In the genomic region with DNA sequence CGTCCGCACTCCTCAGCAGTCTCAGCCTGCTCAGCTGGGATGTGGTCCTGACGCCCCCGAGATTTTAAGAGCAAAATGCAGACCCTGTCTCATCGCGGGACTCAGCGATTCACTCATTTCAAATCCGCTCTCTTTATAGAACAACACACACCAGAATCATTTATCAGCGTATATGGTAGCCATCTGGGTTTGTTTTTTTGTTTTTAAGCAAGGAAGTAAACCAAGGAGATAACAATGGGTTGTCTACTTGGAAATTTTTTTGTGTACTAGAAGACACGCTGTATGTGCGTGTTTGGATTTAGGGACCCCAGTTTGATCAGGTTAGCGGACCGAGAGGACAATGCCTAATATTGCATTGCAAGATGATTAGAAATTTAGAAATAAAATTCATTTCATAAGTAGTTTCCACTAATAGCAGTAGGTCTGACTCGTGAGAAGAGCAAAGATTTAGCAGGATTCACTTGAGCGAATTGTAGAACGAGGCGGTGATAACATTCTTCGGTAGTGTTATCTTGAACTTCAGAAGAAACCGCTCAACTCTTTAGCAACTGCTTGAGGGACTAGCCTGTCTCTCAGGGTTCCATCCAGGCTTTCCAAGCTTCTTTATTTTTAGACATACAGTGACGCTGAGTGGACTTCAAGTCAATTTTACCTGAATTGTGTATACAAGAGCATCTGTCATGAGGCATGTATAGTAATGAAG, we compare ENCODE assay signal across 8 cellular contexts. TPM values are rescaled to one million over a fixed set of nuclear protein-coding genes. Genes with fewer than 3 reads are reported as not detected.
A peak's percentile ranks its signal among the peaks of the same experiment; 100 is the strongest.
DNase-seq lines count a peak whose midpoint lies in the region; ATAC-seq, FAIRE-seq and TF ChIP-seq lines count a peak whose summit lies in the region.

No MANE protein-coding gene starts in this region.

- BruUV-seq in endothelial cell of umbilical vein (replicated peaks; lab: Mats Ljungman, UMichigan) = TSS peak; percentile 42

- peak overlapping the region; percentile 93 to 99 (median 98) for H3K4me3 ChIP-seq in endothelial cell of umbilical vein (replicated peaks in 1 of 3; ENCODE audit: insufficient read depth in 1 of 3, low read depth in 1 of 3, low read length in 3 of 3)

- no peaks in the 10 kb centered on the region for H3K27me3 ChIP-seq in endothelial cell of umbilical vein (ENCODE audit: control insufficient read depth in 2 of 2, insufficient read depth in 2 of 2, low read length in 2 of 2)

- peaks cover 58% of the 10 kb centered on the region for H3K79me2 ChIP-seq in endothelial cell of umbilical vein (ENCODE audit: control insufficient read depth, insufficient read depth, low read length)

- peak overlapping the region; percentile 97 for H3K27ac Mint-ChIP-seq in neural crest cell (ENCODE audit: unreplicated experiment)

- POLR2A ChIA-PET in endothelial cell of umbilical vein (lab: Charles Lee) = no interaction called here

- H3K27me3 Mint-ChIP-seq in neural crest cell (ENCODE audit: low read depth) = no peaks in the 10 kb centered on the region

- no peaks in the 10 kb centered on the region for H3K36me3 ChIP-seq in endothelial cell of umbilical vein (ENCODE audit: control insufficient read depth in 2 of 2, extremely low read depth in 1 of 2, insufficient read depth in 2 of 2, low read length in 2 of 2)

- peak; percentile 59 for FAIRE-seq in endothelial cell of umbilical vein (lab: Jason Lieb, UNC)

- H3K36me3 Mint-ChIP-seq in neural crest cell (ENCODE audit: low read depth) = peaks cover 3% of the 10 kb centered on the region

- CTCF ChIA-PET in endothelial cell of umbilical vein (lab: Charles Lee) = interaction anchor here (1.1 to 2.1 kb wide), 3 partner anchors 22 to 125 kb away, joined by 3 to 6 read pairs (median 4); no protein-coding TSS in a partner anchor

- peaks cover 37% of the 10 kb centered on the region for H3K4me1 Mint-ChIP-seq in neural crest cell

- peak overlapping the region; percentile 100 for H3K4me2 ChIP-seq in endothelial cell of umbilical vein (ENCODE audit: insufficient read depth, low read length)

- no peaks in the 10 kb centered on the region for H4K20me1 ChIP-seq in endothelial cell of umbilical vein (replicated peaks; ENCODE audit: control insufficient read depth, extremely low read depth, insufficient read depth, low read length)

- H3K9me3 ChIP-seq in endothelial cell of umbilical vein (replicated peaks; ENCODE audit: control insufficient read depth, insufficient read depth, low read length) = no peaks in the 10 kb centered on the region

- ATAC-seq in GM18907 (IDR thresholded peaks at IDR 0.05; ENCODE audit: unreplicated experiment) (peak; percentile 20), HG03139 (IDR thresholded peaks at IDR 0.05; ENCODE audit: unreplicated experiment) (peak; percentile 15), HG03469 (IDR thresholded peaks at IDR 0.05; ENCODE audit: unreplicated experiment) (no peak)

- DNase-seq in CD1c-positive myeloid dendritic cell (ENCODE audit: extremely low spot score) (peak; percentile 10), SK-N-DZ (ENCODE audit: low spot score) (peak; percentile 5), endothelial cell of umbilical vein (ENCODE audit: low read depth, low spot score) (peak; percentile 73), neural crest cell (ENCODE audit: low read depth, low spot score) (no peak), NCI-H187 treated with DMSO at 0.1 percent for 48 hours (lab: John Stamatoyannopoulos, UW) (no peak)

- H3K9me1 ChIP-seq in endothelial cell of umbilical vein (replicated peaks; ENCODE audit: control insufficient read depth, extremely low read depth, insufficient read depth, low read length) = no peaks in the 10 kb centered on the region

- intact Hi-C loops in endothelial cell of umbilical vein (cut with micrococcal nuclease) = loop anchor here (1.0 to 2.0 kb wide), 3 partner anchors 27 to 434 kb away; a partner anchor contains a TSS

- dilution Hi-C loops in endothelial cell of umbilical vein (cut with MboI; ENCODE audit: extremely low pct_ligation_motif_present, low sequenced_read_pairs) = no loop called here

- peak overlapping the region; percentile 95 for H3K9ac ChIP-seq in endothelial cell of umbilical vein (replicated peaks; ENCODE audit: extremely low read depth, insufficient read depth, low read length)

- peak; percentile 73 for TF ChIP-seq POLR2A in endothelial cell of umbilical vein (IDR thresholded peaks at IDR 0.05; ENCODE audit: low read depth, low read length)

- peak overlapping the region; percentile 82 for H2AFZ ChIP-seq in endothelial cell of umbilical vein (ENCODE audit: low read depth, low read length)

- peak overlapping the region; percentile 99 for H3K27ac ChIP-seq in endothelial cell of umbilical vein (ENCODE audit: insufficient read depth, low read depth, low read length)

- no peaks in the 10 kb centered on the region for H3K9me3 Mint-ChIP-seq in neural crest cell

- peaks cover 17% of the 10 kb centered on the region for H3K4me1 ChIP-seq in endothelial cell of umbilical vein (ENCODE audit: control insufficient read depth, extremely low read depth, insufficient read depth, low read length)

- peak overlapping the region; percentile 93 for H3K4me3 Mint-ChIP-seq in neural crest cell

- TF ChIP-seq CTCF in endothelial cell of umbilical vein (IDR thresholded peaks at IDR 0.05; ENCODE audit: extremely low read depth in 1 of 2, insufficient read depth in 1 of 2, low read depth in 1 of 2, low read length in 2 of 2) (no peak), neural crest cell (conservative IDR thresholded peaks at IDR 0.05) (no peak)

TF ChIP-seq in endothelial cell of umbilical vein, 7 proteins besides CTCF, POLR2A, EP300 and RAD21:
- TF ChIP-seq FOS (IDR thresholded peaks at IDR 0.05; ENCODE audit: borderline replicate concordance, insufficient read depth, low read length) (no peak), JUN (IDR thresholded peaks at IDR 0.05; ENCODE audit: borderline replicate concordance, insufficient read depth, insufficient read length, low read depth) (no peak), POLR2AphosphoS5 (IDR thresholded peaks at IDR 0.05; ENCODE audit: insufficient read depth, low read depth, low read length) (no peak), MYC (IDR thresholded peaks at IDR 0.05; ENCODE audit: low read depth, low read length) (no peak), GATA2 (IDR thresholded peaks at IDR 0.05; ENCODE audit: insufficient read depth, insufficient read length, low read depth, low read length) (no peak), EZH2 (IDR thresholded peaks at IDR 0.05; ENCODE audit: borderline replicate concordance, low read depth, low read length, severe bottlenecking) (no peak)
- TF ChIP-seq, protein P1, sequence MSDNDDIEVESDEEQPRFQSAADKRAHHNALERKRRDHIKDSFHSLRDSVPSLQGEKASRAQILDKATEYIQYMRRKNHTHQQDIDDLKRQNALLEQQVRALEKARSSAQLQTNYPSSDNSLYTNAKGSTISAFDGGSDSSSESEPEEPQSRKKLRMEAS (IDR thresholded peaks at IDR 0.05; ENCODE audit: insufficient read depth, insufficient read length) = no peak

RNA-seq across cellular contexts. Expression of a gene that starts 1.3 kb away (rescaled TPM):
- polyA plus RNA-seq in SK-N-DZ (2014; cell fraction: cytosol; rRNA removed) = 20.4 and 24.4 TPM in 2 replicates
- 30.6 and 32.8 TPM in 2 replicates for polyA plus RNA-seq in SK-N-DZ (2014; cell fraction: nucleus; rRNA removed)
- total RNA-seq in endothelial cell of umbilical vein (21.0 and 24.1 TPM in 2 replicates), neural crest cell (22.8 and 23.3 TPM in 2 replicates)
- 4.1 and 5.8 TPM in 2 replicates for polyA plus RNA-seq in endothelial cell of umbilical vein
- 8.5 and 9.3 TPM in 2 replicates for polyA plus RNA-seq in endothelial cell of umbilical vein (2011; cell fraction: cytosol; rRNA removed)
- polyA plus RNA-seq in endothelial cell of umbilical vein (2011; cell fraction: nucleus; rRNA removed) = 15.3 and 16.3 TPM in 2 replicates
- polyA plus RNA-seq in endothelial cell of umbilical vein (2012) = 14.7 and 18.1 TPM in 2 replicates
- polyA minus RNA-seq in endothelial cell of umbilical vein = 7.0 and 7.2 TPM in 2 replicates
- 14.7 TPM for polyA minus RNA-seq in endothelial cell of umbilical vein (2011; cell fraction: cytosol; rRNA and poly(A)+ RNA removed)
- polyA minus RNA-seq in endothelial cell of umbilical vein (2011; cell fraction: nucleus; rRNA and poly(A)+ RNA removed) = 7.6 and 12.1 TPM in 2 replicates

RNA-seq across cellular contexts. Expression of a gene that starts 1.3 kb away (rescaled TPM):
- polyA plus RNA-seq in SK-N-DZ (2014; cell fraction: cytosol; rRNA removed) = 159 and 171 TPM in 2 replicates
- polyA plus RNA-seq in SK-N-DZ (2014; cell fraction: nucleus; rRNA removed) = 124 and 139 TPM in 2 replicates
- total RNA-seq in endothelial cell of umbilical vein (132 and 141 TPM in 2 replicates), neural crest cell (114 and 124 TPM in 2 replicates)
- 155 and 194 TPM in 2 replicates for polyA plus RNA-seq in endothelial cell of umbilical vein
- 191 and 201 TPM in 2 replicates for polyA plus RNA-seq in endothelial cell of umbilical vein (2011; cell fraction: cytosol; rRNA removed)
- 46.9 and 53.5 TPM in 2 replicates for polyA plus RNA-seq in endothelial cell of umbilical vein (2011; cell fraction: nucleus; rRNA removed)
- polyA plus RNA-seq in endothelial cell of umbilical vein (2012) = 225 and 295 TPM in 2 replicates
- 32.8 and 35.2 TPM in 2 replicates for polyA minus RNA-seq in endothelial cell of umbilical vein
- polyA minus RNA-seq in endothelial cell of umbilical vein (2011; cell fraction: cytosol; rRNA and poly(A)+ RNA removed) = 39.7 TPM
- 19.7 and 20.5 TPM in 2 replicates for polyA minus RNA-seq in endothelial cell of umbilical vein (2011; cell fraction: nucleus; rRNA and poly(A)+ RNA removed)

Comparison
In these comparisons a context has a peak if more than half of its experiments do, and no peak if none do; other contexts are left out.
1. DNase-seq: peak in CD1c-positive myeloid dendritic cell (single experiment), SK-N-DZ (single experiment) and endothelial cell of umbilical vein (single experiment); none in neural crest cell (single experiment) and NCI-H187 treated with DMSO at 0.1 percent for 48 hours (single experiment).